1 cellular context compared by ENCODE assay signal in genomic region chr19:54312011-54312410, GRCh38.
TF ChIP-seq lines count a peak whose summit lies in the region.

No MANE protein-coding gene starts in this region.

TF ChIP-seq in A549, 52 proteins besides CTCF, POLR2A, EP300 and RAD21 (continued from another document):
- TF ChIP-seq SREBF2 (IDR thresholded peaks at IDR 0.05): no peak
- TF ChIP-seq CHD2 (IDR thresholded peaks at IDR 0.05; ENCODE audit: low read length, partially characterized antibody): no peak
- no peak for TF ChIP-seq NR3C1 (IDR thresholded peaks at IDR 0.05)
- TF ChIP-seq ZNF302 (CRISPR knock-in tag; IDR thresholded peaks at IDR 0.05): no peak
- TF ChIP-seq POLR2AphosphoS2 (conservative IDR thresholded peaks at IDR 0.05; ENCODE audit: low read length): no peak
- no peak for TF ChIP-seq SMC3 (IDR thresholded peaks at IDR 0.05)
- TF ChIP-seq KDM1A (IDR thresholded peaks at IDR 0.05; ENCODE audit: low read depth): no peak
- TF ChIP-seq ZFP36 (IDR thresholded peaks at IDR 0.05; ENCODE audit: borderline replicate concordance, partially characterized antibody): no peak
